In genomic region chr12:124867389-124867930, GRCh38 we compare ENCODE assay signal across 1 cellular context.
TF ChIP-seq lines count a peak whose summit lies in the region.

No MANE protein-coding gene starts in this region.

TF ChIP-seq in K562, 482 proteins besides CTCF, POLR2A, EP300 and RAD21 (continued from another document and continues in another):
- TF ChIP-seq ZMIZ1 (IDR thresholded peaks at IDR 0.05; ENCODE audit: low read depth in 2 of 2, low read length in 2 of 2) (no peak), MBD1 (CRISPR knock-in tag; IDR thresholded peaks at IDR 0.05) (no peak), ARID2 (IDR thresholded peaks at IDR 0.05) (peak; percentile 77), PCBP1 (IDR thresholded peaks at IDR 0.05; ENCODE audit: low read depth, low read length, poor library complexity, severe bottlenecking) (no peak), CCAR2 (IDR thresholded peaks at IDR 0.05; ENCODE audit: low read depth, low read length) (no peak), TRIM25 (IDR thresholded peaks at IDR 0.05; ENCODE audit: borderline replicate concordance) (no peak), PML (IDR thresholded peaks at IDR 0.05; ENCODE audit: low read length) (no peak), MYNN (IDR thresholded peaks at IDR 0.05) (no peak), MYNN (CRISPR knock-in tag; IDR thresholded peaks at IDR 0.05) (no peak), MTA1 (IDR thresholded peaks at IDR 0.05; ENCODE audit: borderline replicate concordance) (0 out of 2 replicates have a peak, but pooled peaks have one; percentile 23), MAFG (tag; conservative IDR thresholded peaks at IDR 0.05) (peak; percentile 100), ZNF146 (CRISPR knock-in tag; IDR thresholded peaks at IDR 0.05; ENCODE audit: unreplicated experiment) (no peak), ZNF311 (CRISPR knock-in tag; IDR thresholded peaks at IDR 0.05) (peak; percentile 28; the same call in 1 of the 2 replicates), MED1 (CRISPR knock-in tag; IDR thresholded peaks at IDR 0.05; ENCODE audit: borderline replicate concordance) (no peak), MAX (CRISPR knock-in tag; IDR thresholded peaks at IDR 0.05) (no peak), E2F8 (IDR thresholded peaks at IDR 0.05; ENCODE audit: low read depth, partially characterized antibody) (no peak), ZNF133 (CRISPR knock-in tag; IDR thresholded peaks at IDR 0.05) (no peak), CREBBP (IDR thresholded peaks at IDR 0.05; ENCODE audit: low read depth, low read length) (no peak), C11orf30 (IDR thresholded peaks at IDR 0.05; ENCODE audit: low read depth) (peak; percentile 98), FOXO4 (CRISPR knock-in tag; IDR thresholded peaks at IDR 0.05) (no peak), ZNF740 (CRISPR knock-in tag; IDR thresholded peaks at IDR 0.05) (no peak), ZNF740 (tag; IDR thresholded peaks at IDR 0.05) (0 out of 4 replicates have a peak, but pooled peaks of 1 of the 2 experiments have one; percentile 24), ZNF41 (CRISPR knock-in tag; conservative IDR thresholded peaks at IDR 0.05) (no peak), ZBTB40 (IDR thresholded peaks at IDR 0.05) (no peak), ZBTB40 (CRISPR knock-in tag; IDR thresholded peaks at IDR 0.05) (no peak), HMGXB4 (CRISPR knock-in tag; IDR thresholded peaks at IDR 0.05) (no peak), ZNF277 (CRISPR knock-in tag; IDR thresholded peaks at IDR 0.05; ENCODE audit: borderline replicate concordance) (no peak), ZSCAN29 (IDR thresholded peaks at IDR 0.05) (no peak)
